34 cellular contexts compared by ENCODE assay signal in the genomic region with DNA sequence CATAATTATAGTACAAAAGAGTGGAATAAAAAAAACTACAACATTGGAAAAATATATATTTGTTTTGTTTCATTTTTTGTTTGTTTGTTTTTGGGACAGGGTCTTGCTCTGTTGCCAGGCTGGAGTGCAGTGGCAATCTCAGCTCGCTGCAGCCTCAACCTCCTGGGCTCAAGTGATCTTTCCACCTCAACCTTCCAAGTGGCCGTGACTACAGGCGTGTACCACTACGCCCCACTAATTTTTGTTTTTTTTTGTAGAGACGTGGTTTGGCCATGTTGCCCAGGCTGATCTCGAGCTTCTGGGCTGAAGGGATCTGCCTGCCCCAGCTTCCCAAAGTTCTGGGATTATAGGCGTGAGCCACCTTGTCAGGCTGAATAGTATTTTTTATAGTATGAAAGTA.
"Had no signal": no experiment of that assay in that cellular context is flagged by ENCODE, and none has a peak within 500 bp of the region (broad histone marks: within the 10 kb centered on the region; RNA-seq: fewer than 3 reads in every experiment).

No MANE protein-coding gene starts in this region.

- H3K27me3 ChIP-seq: MG63 had no signal

- H3K27ac ChIP-seq: KMS-11 had no signal

- DNase-seq: Karpas-422, Kasumi-1, MG63, MM.1S, MV-4-11, NCI-H1048, NCI-H1092, NCI-H1092 treated with DMSO at 0.1 percent for 48 hours, NCI-H1105, NCI-H1105 treated with DMSO at 0.1 percent for 48 hours, NCI-H1417, NCI-H1417 treated with DMSO at 0.1 percent for 48 hours, NCI-H1436, NCI-H1436 treated with DMSO at 0.1 percent for 48 hours, NCI-H146, NCI-H1694, NCI-H1694 treated with DMSO at 0.1 percent for 48 hours, NCI-H187, NCI-H187 treated with DMSO at 0.1 percent for 48 hours, NCI-H1930, NCI-H2029, NCI-H2029 treated with DMSO at 0.1 percent for 48 hours, NCI-H2081, NCI-H2081 treated with DMSO at 0.1 percent for 48 hours, NCI-H2107, NCI-H2171, NCI-H2171 treated with DMSO at 0.1 percent for 48 hours, NCI-H2227 treated with DMSO at 0.1 percent for 48 hours, NCI-H226, NCI-H345, NCI-H446, NCI-H446 treated with DMSO at 0.1 percent for 48 hours, NCI-H510A had no signal

- H3K9me3 ChIP-seq: MG63 had no signal

- H3K4me3 ChIP-seq: MG63 had no signal

- H3K36me3 ChIP-seq: MG63 had no signal
